In genomic region chr9:93205045-93205768, GRCh38 we compare ENCODE assay signal across 10 cellular contexts. TPM values are rescaled to one million over a fixed set of nuclear protein-coding genes. Genes with fewer than 3 reads are reported as not detected.
DNase-seq lines count a peak whose midpoint lies in the region; ATAC-seq and TF ChIP-seq lines count a peak whose summit lies in the region.
"Had no signal": no experiment of that assay in that cellular context is flagged by ENCODE, and none has a peak within 500 bp of the region (broad histone marks: within the 10 kb centered on the region; RNA-seq: fewer than 3 reads in every experiment).

No MANE protein-coding gene starts in this region.

- H3K4me1 Mint-ChIP-seq in effector memory CD8-positive, alpha-beta T cell (ENCODE audit: low read depth in 2 of 2) = peaks cover 24 to 25% of the 10 kb centered on the region in 2 donors
- H3K4me1 Mint-ChIP-seq in nephron = peaks cover 80% of the 10 kb centered on the region

- peaks cover 7 to 8% of the 10 kb centered on the region in 2 donors for H3K9me3 Mint-ChIP-seq in activated naive CD4-positive, alpha-beta T cell treated with anti-CD3 and anti-CD28 coated beads, Interleukin-2, amount 50 U/mL, for 72 hours
- no peaks in the 10 kb centered on the region for H3K9me3 Mint-ChIP-seq in effector memory CD8-positive, alpha-beta T cell
- no peaks in the 10 kb centered on the region for H3K9me3 Mint-ChIP-seq in nephron
- H3K9me3 Mint-ChIP-seq: CD4-positive, alpha-beta T cell had no signal

- no peak for TF ChIP-seq CTCF in nephron (IDR thresholded peaks at IDR 0.05; ENCODE audit: unreplicated experiment in 3 of 3)

- H3K27ac Mint-ChIP-seq in activated naive CD4-positive, alpha-beta T cell treated with anti-CD3 and anti-CD28 coated beads, Interleukin-2, amount 50 U/mL, for 72 hours = peak overlapping the region; percentile 50 to 62
- peak overlapping the region in 1 of 2 donors; percentile 89 for H3K27ac Mint-ChIP-seq in effector memory CD8-positive, alpha-beta T cell
- peak overlapping the region; percentile 69 to 89 (median 87) for H3K27ac Mint-ChIP-seq in nephron
- H3K27ac Mint-ChIP-seq: CD4-positive, alpha-beta T cell had no signal

- H3K4me3 Mint-ChIP-seq in effector memory CD8-positive, alpha-beta T cell = peak overlapping the region in 1 of 2 donors; percentile 19
- peak overlapping the region; percentile 40 to 67 (median 61) for H3K4me3 Mint-ChIP-seq in nephron
- H3K4me3 Mint-ChIP-seq: CD4-positive, alpha-beta T cell had no signal

- ATAC-seq in activated naive CD4-positive, alpha-beta T cell treated with anti-CD3 and anti-CD28 coated beads, Interleukin-2, amount 50 U/mL, for 72 hours = peak; percentile 44 to 72
- peak; percentile 72 for ATAC-seq in effector memory CD8-positive, alpha-beta T cell (replicated peaks)
- ATAC-seq in GM18909 (IDR thresholded peaks at IDR 0.05; ENCODE audit: poor library complexity, unreplicated experiment) = no peak
- ATAC-seq: foreskin keratinocyte had no signal

- peaks cover 0 to 10% of the 10 kb centered on the region in 2 donors for H3K27me3 Mint-ChIP-seq in effector memory CD8-positive, alpha-beta T cell
- H3K27me3 Mint-ChIP-seq in nephron (ENCODE audit: low read depth) = peaks cover 9% of the 10 kb centered on the region
- H3K27me3 Mint-ChIP-seq: CD4-positive, alpha-beta T cell had no signal

- H3K36me3 Mint-ChIP-seq in activated naive CD4-positive, alpha-beta T cell treated with anti-CD3 and anti-CD28 coated beads, Interleukin-2, amount 50 U/mL, for 72 hours = no peaks in the 10 kb centered on the region
- H3K36me3 Mint-ChIP-seq in effector memory CD8-positive, alpha-beta T cell (ENCODE audit: insufficient read depth) = no peaks in the 10 kb centered on the region
- no peaks in the 10 kb centered on the region for H3K36me3 Mint-ChIP-seq in nephron (ENCODE audit: low read depth)

- in situ Hi-C loops in ACHN (cut with HindIII; ENCODE audit: low pct_ligation_motif_present, low pct_unique_long_range_greater_than_20kb, low sequenced_read_pairs) = no loop called here

- DNase-seq in activated naive CD4-positive, alpha-beta T cell treated with anti-CD3 and anti-CD28 coated beads, Interleukin-2, amount 50 U/mL, for 72 hours (ENCODE audit: low spot score in 2 of 2) = no peak
- DNase-seq in activated naive CD4-positive, alpha-beta T cell treated with anti-CD3 and anti-CD28 coated beads, Interleukin-2, amount 50 U/mL, for 16 hours = no peak
- DNase-seq in effector memory CD8-positive, alpha-beta T cell = no peak
- no peak for DNase-seq in mucosa of gallbladder (ENCODE audit: low spot score)
- DNase-seq in stimulated activated CD4-positive, alpha-beta T cell treated with anti-CD3 and anti-CD28 coated beads, Interleukin-15, amount 100 ng/mL, for 24 hours = no peak
- DNase-seq in ACHN = no peak
- DNase-seq: CD4-positive, alpha-beta T cell; foreskin keratinocyte had no signal

RNA-seq across cellular contexts. Expression of gene WNK2, which starts 21.3 kb away (rescaled TPM):
- total RNA-seq in activated naive CD4-positive, alpha-beta T cell treated with anti-CD3 and anti-CD28 coated beads, Interleukin-2, amount 50 U/mL, for 72 hours = 1 to 10 TPM; 2.6 to 3.8 TPM
- total RNA-seq in mucosa of gallbladder = 37.2 TPM
